ENCODE assay signal across 30 cellular contexts in genomic region chr1:186897008-186897407, GRCh38.
DNase-seq lines count a peak whose midpoint lies in the region; ATAC-seq and TF ChIP-seq lines count a peak whose summit lies in the region.
"Had no signal": no experiment of that assay in that cellular context is flagged by ENCODE, and none has a peak within 500 bp of the region (broad histone marks: within the 10 kb centered on the region; RNA-seq: fewer than 3 reads in every experiment).

No MANE protein-coding gene starts in this region.

- no peak overlapping the region for H3K4me2 ChIP-seq in neural progenitor cell

- intact Hi-C loops in Right ventricle myocardium inferior (cut with DNase I): no loop called here
- intact Hi-C loops in cardiac septum (cut with DNase I): loop anchor here (10.0 kb wide), 1 partner anchor 212 kb away; the partner anchor contains the start of gene PTGS2
- intact Hi-C loops in heart right ventricle (cut with DNase I): no loop called here

- H2AFZ ChIP-seq in neural progenitor cell (replicated peaks): peak overlapping the region; percentile 62

- H3K9me3 Mint-ChIP-seq in neural progenitor cell: no peaks in the 10 kb centered on the region
- H3K9me3 Mint-ChIP-seq: activated CD4-positive, alpha-beta memory T cell treated with anti-CD3 and anti-CD28 coated beads for 36 hours; activated naive CD4-positive, alpha-beta T cell treated with anti-CD3 and anti-CD28 coated beads, Interleukin-2, amount 10 ng/mL, durations not matched to agents 7 days and 5 days; CD4-positive, alpha-beta T cell had no signal

- DNase-seq in Right ventricle myocardium inferior (ENCODE audit: missing footprints) (no peak), cardiac septum (ENCODE audit: low spot score) (no peak), heart right ventricle (peak in 1 of 2 donors; percentile 22), neural progenitor cell (ENCODE audit: low spot score) (no peak), NCI-H510A (lab: John Stamatoyannopoulos, UW) (no peak)
- DNase-seq: activated CD4-positive, alpha-beta memory T cell treated with anti-CD3 and anti-CD28 coated beads for 36 hours; activated CD4-positive, alpha-beta T cell treated with anti-CD3 and anti-CD28 coated beads for 1 hour; activated CD8-positive, alpha-beta memory T cell treated with anti-CD3 and anti-CD28 coated beads, Interleukin-2, amount 50 U/mL, for 48 hours; activated naive CD4-positive, alpha-beta T cell treated with anti-CD3 and anti-CD28 coated beads, Interleukin-2, amount 10 ng/mL, durations not matched to agents 7 days and 5 days; adrenal gland; CD4-positive, alpha-beta T cell; DND-41; dorsolateral prefrontal cortex; H9; left lung; midbrain; naive B cell; NCI-H1417; NCI-H2081; NCI-H226; NCI-H748 treated with DMSO at 0.1 percent for 48 hours; psoas muscle; SIG-M5; stimulated activated CD4-positive, alpha-beta T cell treated with anti-CD3 and anti-CD28 coated beads, Interleukin-15, amount 100 ng/mL, for 24 hours; stimulated activated CD4-positive, alpha-beta T cell treated with anti-CD3 and anti-CD28 coated beads, Interleukin-4, amount 100 ng/mL, for 4 hours; upper lobe of left lung had no signal

- H4K20me1 ChIP-seq in neural progenitor cell (ENCODE audit: low read depth): no peaks in the 10 kb centered on the region

- no peak overlapping the region for H3K4me3 Mint-ChIP-seq in neural progenitor cell
- H3K4me3 Mint-ChIP-seq: activated CD4-positive, alpha-beta memory T cell treated with anti-CD3 and anti-CD28 coated beads for 36 hours; activated naive CD4-positive, alpha-beta T cell treated with anti-CD3 and anti-CD28 coated beads, Interleukin-2, amount 10 ng/mL, durations not matched to agents 7 days and 5 days; CD4-positive, alpha-beta T cell; H9 had no signal

- no peaks in the 10 kb centered on the region for H3F3A ChIP-seq in neural progenitor cell (ENCODE audit: low read depth)

- no peaks in the 10 kb centered on the region for H3K36me3 Mint-ChIP-seq in neural progenitor cell
- H3K36me3 Mint-ChIP-seq: activated CD4-positive, alpha-beta memory T cell treated with anti-CD3 and anti-CD28 coated beads for 36 hours; activated naive CD4-positive, alpha-beta T cell treated with anti-CD3 and anti-CD28 coated beads, Interleukin-2, amount 10 ng/mL, durations not matched to agents 7 days and 5 days; naive B cell had no signal

- H3K4me1 ChIP-seq in heart right ventricle: peaks cover 0 to 18% (median 6%) of the 10 kb centered on the region in 9 donors
- H3K4me1 ChIP-seq in neural progenitor cell: no peaks in the 10 kb centered on the region
- H3K4me1 ChIP-seq: left lung, psoas muscle, upper lobe of left lung had no signal

- no peak overlapping the region for H3K9ac ChIP-seq in neural progenitor cell

- 48 to 52% methylated on average over 3 of the region's 3 CpGs for WGBS in heart right ventricle, 2 donors

- no peak overlapping the region for H3K27ac Mint-ChIP-seq in neural progenitor cell
- H3K27ac Mint-ChIP-seq: activated CD4-positive, alpha-beta memory T cell treated with anti-CD3 and anti-CD28 coated beads for 36 hours; activated naive CD4-positive, alpha-beta T cell treated with anti-CD3 and anti-CD28 coated beads, Interleukin-2, amount 10 ng/mL, durations not matched to agents 7 days and 5 days; CD4-positive, alpha-beta T cell; H9; naive B cell had no signal

- H3K27me3 ChIP-seq in heart right ventricle (no peaks in the 10 kb centered on the region), neural progenitor cell (no peaks in the 10 kb centered on the region)
- H3K27me3 ChIP-seq: adrenal gland, dorsolateral prefrontal cortex, left lung, upper lobe of left lung had no signal

- H3K9me3 ChIP-seq in heart right ventricle: no peaks in the 10 kb centered on the region
- H3K9me3 ChIP-seq in neural progenitor cell (ENCODE audit: low read depth): no peaks in the 10 kb centered on the region
- H3K9me3 ChIP-seq: adrenal gland, left lung, psoas muscle, upper lobe of left lung had no signal

- H3K36me3 ChIP-seq in heart right ventricle (no peaks in the 10 kb centered on the region), neural progenitor cell (no peaks in the 10 kb centered on the region)
- H3K36me3 ChIP-seq: adrenal gland, left lung, upper lobe of left lung had no signal

- peaks cover 6% of the 10 kb centered on the region for H3K4me1 Mint-ChIP-seq in neural progenitor cell
- H3K4me1 Mint-ChIP-seq: activated naive CD4-positive, alpha-beta T cell treated with anti-CD3 and anti-CD28 coated beads, Interleukin-2, amount 10 ng/mL, durations not matched to agents 7 days and 5 days; naive B cell had no signal

- TF ChIP-seq CTCF in heart right ventricle (IDR thresholded peaks at IDR 0.05): no peak
- TF ChIP-seq CTCF in neural progenitor cell (IDR thresholded peaks at IDR 0.05): no peak

- H3K27ac ChIP-seq in heart right ventricle: peak overlapping the region in 8 of 10 donors; percentile 20 to 72 (median 52)
- no peak overlapping the region for H3K27ac ChIP-seq in neural progenitor cell
- H3K27ac ChIP-seq: dorsolateral prefrontal cortex, left lung, psoas muscle, upper lobe of left lung had no signal

- H3K79me2 ChIP-seq in neural progenitor cell (ENCODE audit: low read depth): no peaks in the 10 kb centered on the region

- peaks cover 2% of the 10 kb centered on the region for H3K27me3 Mint-ChIP-seq in neural progenitor cell (ENCODE audit: insufficient read depth, low read depth)
- H3K27me3 Mint-ChIP-seq: activated naive CD4-positive, alpha-beta T cell treated with anti-CD3 and anti-CD28 coated beads, Interleukin-2, amount 10 ng/mL, durations not matched to agents 7 days and 5 days; CD4-positive, alpha-beta T cell; naive B cell had no signal

- ATAC-seq in Right ventricle myocardium inferior (peak; percentile 55), heart right ventricle (peak in 3 of 8 donors; percentile 25 to 51 (median 40)), HG03139 (IDR thresholded peaks at IDR 0.05; ENCODE audit: unreplicated experiment) (no peak), GM21360 (IDR thresholded peaks at IDR 0.05; ENCODE audit: unreplicated experiment) (no peak), HG02588 (IDR thresholded peaks at IDR 0.05; ENCODE audit: unreplicated experiment) (no peak)
- ATAC-seq: left lung, Panc1, psoas muscle had no signal

- H3K4me3 ChIP-seq in heart right ventricle (no peak overlapping the region), neural progenitor cell (no peak overlapping the region)
- H3K4me3 ChIP-seq: adrenal gland, dorsolateral prefrontal cortex, left lung, psoas muscle, upper lobe of left lung had no signal
